Comparison of ENCODE assay signal across 17 cellular contexts in genomic region chr11:72840780-72841179, GRCh38. TPM values are rescaled to one million over a fixed set of nuclear protein-coding genes. Genes with fewer than 3 reads are reported as not detected.
DNase-seq lines count a peak whose midpoint lies in the region; ATAC-seq and TF ChIP-seq lines count a peak whose summit lies in the region.
"Had no signal": no experiment of that assay in that cellular context is flagged by ENCODE, and none has a peak within 500 bp of the region (broad histone marks: within the 10 kb centered on the region; RNA-seq: fewer than 3 reads in every experiment).

No MANE protein-coding gene starts in this region.

- CTCF ChIA-PET in IMR-90 (lab: Yijun Ruan, JAX): interaction anchor here (0.9 kb wide), 1 partner anchor 9 kb away, joined by 4 read pairs; no protein-coding TSS in a partner anchor

- H3K36me3 Mint-ChIP-seq in T-helper 2 cell treated with Interferon-gamma antibody and Interleukin-4, amounts not matched to agents 5 μg/mL and 100 μg/mL, for 36 hours (ENCODE audit: low read depth): peaks cover 34% of the 10 kb centered on the region
- H3K36me3 Mint-ChIP-seq in activated T-cell treated with anti-CD3 and anti-CD28 coated beads, Interleukin-2, amount 50 U/mL, for 4 hours (ENCODE audit: insufficient read depth): peaks cover 30% of the 10 kb centered on the region

- intact Hi-C loops in IMR-90 (cut with micrococcal nuclease): no loop called here

- H4K20me1 ChIP-seq in IMR-90 (ENCODE audit: insufficient read depth, low read length): no peaks in the 10 kb centered on the region

- H2AK9ac ChIP-seq in IMR-90 (replicated peaks; ENCODE audit: low read depth, low read length, poor library complexity): no peak overlapping the region

- TF ChIP-seq POLR2A in IMR-90 (IDR thresholded peaks at IDR 0.05; ENCODE audit: low read depth, low read length): no peak

- no peak for TF ChIP-seq CTCF in IMR-90 (conservative IDR thresholded peaks at IDR 0.05; ENCODE audit: low read depth, low read length)
- TF ChIP-seq CTCF in astrocyte of the cerebellum (IDR thresholded peaks at IDR 0.05; ENCODE audit: low read depth, low read length, missing control alignments): no peak

- WGBS in IMR-90 (ENCODE audit: extremely low coverage in 2 of 2, insufficient read length in 1 of 2), 2 experiments: no CpG with 5 or more reads among the region's 4 CpGs

- peaks cover 20% of the 10 kb centered on the region for H3K9me1 ChIP-seq in IMR-90 (ENCODE audit: insufficient read depth, low read length)

- H3K79me1 ChIP-seq in IMR-90 (ENCODE audit: low read depth in 1 of 2, low read length in 2 of 2): peaks cover 6 to 23% of the 10 kb centered on the region in 2 experiments; a peak in 3 of 4 replicates

- POLR2A ChIA-PET in IMR-90 (lab: Charles Lee; ENCODE audit: unreplicated experiment): no interaction called here

- no peak overlapping the region for H3K4me3 Mint-ChIP-seq in T-helper 2 cell treated with Interferon-gamma antibody and Interleukin-4, amounts not matched to agents 5 μg/mL and 100 μg/mL, for 36 hours
- no peak overlapping the region for H3K4me3 Mint-ChIP-seq in activated T-cell treated with anti-CD3 and anti-CD28 coated beads, Interleukin-2, amount 50 U/mL, for 4 hours
- H3K4me3 Mint-ChIP-seq: activated naive CD8-positive, alpha-beta T cell; CD14-positive monocyte had no signal

- peak overlapping the region; percentile 53; the same call in 1 of the 2 replicates for H2BK120ac ChIP-seq in IMR-90 (ENCODE audit: low read depth, low read length)

- 0 out of 2 replicates have a peak overlapping the region, but pooled peaks have one; percentile 27 for H4K91ac ChIP-seq in IMR-90 (ENCODE audit: insufficient read depth, low read depth, low read length)

- H3K4me2 ChIP-seq in IMR-90 (ENCODE audit: low read depth, low read length): no peak overlapping the region

- H3K9ac ChIP-seq in IMR-90 (ENCODE audit: low read depth, low read length): no peak overlapping the region
- H3K9ac ChIP-seq: parathyroid adenoma had no signal

- no peaks in the 10 kb centered on the region for H3K9me3 ChIP-seq in IMR-90 (ENCODE audit: control insufficient read depth, insufficient read depth, low read length)
- H3K9me3 ChIP-seq: heart right ventricle, MG63 had no signal

- 0 out of 2 replicates have a peak overlapping the region, but pooled peaks have one; percentile 6 for H3K18ac ChIP-seq in IMR-90 (ENCODE audit: low read depth, low read length)

- peaks cover 14% of the 10 kb centered on the region for H3K36me3 ChIP-seq in IMR-90 (ENCODE audit: control insufficient read depth, insufficient read depth, low read length)

- ATAC-seq in IMR-90 (ENCODE audit: low read depth): peak; percentile 69
- no peak for ATAC-seq in activated T-cell treated with anti-CD3 and anti-CD28 coated beads, Interleukin-2, amount 50 U/mL, for 4 hours
- no peak for ATAC-seq in GM19023 (IDR thresholded peaks at IDR 0.05; ENCODE audit: unreplicated experiment)
- ATAC-seq: heart right ventricle had no signal

- no peak overlapping the region for H3K56ac ChIP-seq in IMR-90 (ENCODE audit: extremely low read depth, insufficient read depth, low read length)

- BruUV-seq in IMR-90 (replicated peaks; lab: Mats Ljungman, UMichigan): no TSS peak

- no peak overlapping the region for H2BK15ac ChIP-seq in IMR-90 (ENCODE audit: low read depth, low read length)

- H4K5ac ChIP-seq in IMR-90 (ENCODE audit: low read depth, low read length): no peak overlapping the region

- peaks cover 14% of the 10 kb centered on the region for H3K4me1 ChIP-seq in IMR-90 (ENCODE audit: control insufficient read depth, insufficient read depth, low read length)
- H3K4me1 ChIP-seq: parathyroid adenoma had no signal

- peak overlapping the region; percentile 44; the same call in 1 of the 2 replicates for H3K27ac ChIP-seq in IMR-90 (ENCODE audit: insufficient read depth, low read length)
- H3K27ac ChIP-seq: parathyroid adenoma had no signal

- no peaks in the 10 kb centered on the region for H3K27me3 Mint-ChIP-seq in T-helper 2 cell treated with Interferon-gamma antibody and Interleukin-4, amounts not matched to agents 5 μg/mL and 100 μg/mL, for 36 hours (ENCODE audit: low read depth)
- no peaks in the 10 kb centered on the region for H3K27me3 Mint-ChIP-seq in activated T-cell treated with anti-CD3 and anti-CD28 coated beads, Interleukin-2, amount 50 U/mL, for 4 hours (ENCODE audit: low read depth)
- H3K27me3 Mint-ChIP-seq: activated naive CD8-positive, alpha-beta T cell had no signal

- H2BK20ac ChIP-seq in IMR-90 (ENCODE audit: low read depth, low read length): peak overlapping the region; percentile 50; the same call in 1 of the 2 replicates

- DNase-seq in AG08395 (ENCODE audit: low spot score): peak; percentile 69
- DNase-seq in IMR-90: peak; percentile 95
- peak; percentile 39 for DNase-seq in astrocyte of the cerebellum (ENCODE audit: low read depth)
- DNase-seq in hepatic stellate cell (ENCODE audit: low spot score): peak; percentile 55
- DNase-seq in T-helper 2 cell treated with Interferon-gamma antibody and Interleukin-4, amounts not matched to agents 5 μg/mL and 100 μg/mL, for 36 hours (ENCODE audit: low spot score): no peak
- DNase-seq in activated T-cell treated with anti-CD3 and anti-CD28 coated beads, Interleukin-2, amount 50 U/mL, for 4 hours: no peak
- no peak for DNase-seq in NCI-H526 treated with DMSO at 0.1 percent for 48 hours (lab: John Stamatoyannopoulos, UW)
- DNase-seq: dorsolateral prefrontal cortex; heart right ventricle; MG63; NCI-H446 treated with DMSO at 0.1 percent for 48 hours; stimulated activated CD4-positive, alpha-beta T cell treated with anti-CD3 and anti-CD28 coated beads, Interleukin-2, amount 100 ng/mL, for 24 hours; stimulated activated naive CD4-positive, alpha-beta T cell had no signal

- TF ChIP-seq RAD21 in IMR-90 (IDR thresholded peaks at IDR 0.05; ENCODE audit: low read length): no peak

- dilution Hi-C loops in IMR-90 (cut with HindIII; ENCODE audit: low sequenced_read_pairs, unreplicated experiment): no loop called here

- no peaks in the 10 kb centered on the region for H3K27me3 ChIP-seq in IMR-90 (ENCODE audit: control insufficient read depth, insufficient read depth, low read length)
- H3K27me3 ChIP-seq: dorsolateral prefrontal cortex, heart right ventricle, MG63 had no signal

- H3K23ac ChIP-seq in IMR-90 (ENCODE audit: low read depth, low read length): peak overlapping the region; percentile 19; the same call in 1 of the 2 replicates

- peak overlapping the region; percentile 74 for H2BK5ac ChIP-seq in IMR-90 (ENCODE audit: low read depth, low read length, poor library complexity, severe bottlenecking)

- H3K9me3 Mint-ChIP-seq in T-helper 2 cell treated with Interferon-gamma antibody and Interleukin-4, amounts not matched to agents 5 μg/mL and 100 μg/mL, for 36 hours: no peaks in the 10 kb centered on the region
- H3K9me3 Mint-ChIP-seq in activated T-cell treated with anti-CD3 and anti-CD28 coated beads, Interleukin-2, amount 50 U/mL, for 4 hours: no peaks in the 10 kb centered on the region
- H3K9me3 Mint-ChIP-seq: CD14-positive monocyte had no signal

- no peak overlapping the region for H3K4me3 ChIP-seq in IMR-90 (ENCODE audit: insufficient read depth, low read depth, low read length)
- H3K4me3 ChIP-seq in astrocyte of the cerebellum (ENCODE audit: low read depth, low read length): no peak overlapping the region
- H3K4me3 ChIP-seq: dorsolateral prefrontal cortex, heart right ventricle, MG63 had no signal

- H2AFZ ChIP-seq in IMR-90 (replicated peaks; ENCODE audit: low read length, poor library complexity): no peak overlapping the region
- H2AFZ ChIP-seq: parathyroid adenoma had no signal

- peaks cover 21% of the 10 kb centered on the region for H3K4me1 Mint-ChIP-seq in T-helper 2 cell treated with Interferon-gamma antibody and Interleukin-4, amounts not matched to agents 5 μg/mL and 100 μg/mL, for 36 hours (ENCODE audit: low read depth)
- H3K4me1 Mint-ChIP-seq in activated T-cell treated with anti-CD3 and anti-CD28 coated beads, Interleukin-2, amount 50 U/mL, for 4 hours (ENCODE audit: low read depth): peaks cover 3% of the 10 kb centered on the region

- peak overlapping the region; percentile 67; the same call in 1 of the 2 replicates for H2AK5ac ChIP-seq in IMR-90 (ENCODE audit: low read depth, low read length)

- peak overlapping the region in 1 of 2 experiments; percentile 55; a peak in 2 of 4 replicates for H4K8ac ChIP-seq in IMR-90 (ENCODE audit: low read depth in 2 of 2, low read length in 2 of 2)

- peak overlapping the region; percentile 73 for H3K4ac ChIP-seq in IMR-90 (ENCODE audit: low read depth, low read length)

- in situ Hi-C loops in IMR-90 (cut with MboI; ENCODE audit: low sequenced_read_pairs) (no loop called here), astrocyte of the cerebellum (cut with HindIII; ENCODE audit: low sequenced_read_pairs) (no loop called here)

- no peak overlapping the region for H3K27ac Mint-ChIP-seq in T-helper 2 cell treated with Interferon-gamma antibody and Interleukin-4, amounts not matched to agents 5 μg/mL and 100 μg/mL, for 36 hours
- H3K27ac Mint-ChIP-seq: activated naive CD8-positive, alpha-beta T cell had no signal

- H3K14ac ChIP-seq in IMR-90 (replicated peaks; ENCODE audit: low read depth, low read length): 0 out of 2 replicates have a peak overlapping the region, but pooled peaks have one; percentile 32

TF ChIP-seq in IMR-90, 13 proteins besides CTCF, POLR2A, EP300 and RAD21 (continues in another document):
- TF ChIP-seq MAFK (IDR thresholded peaks at IDR 0.05; ENCODE audit: low read depth, low read length) (peak; percentile 83), USF2 (IDR thresholded peaks at IDR 0.05; ENCODE audit: low read depth, low read length) (no peak), SMC3 (IDR thresholded peaks at IDR 0.05; ENCODE audit: low read depth, low read length) (0 out of 2 replicates have a peak, but pooled peaks have one; percentile 14)

RNA-seq across cellular contexts. Expression of gene ATG16L2, which starts 26.6 kb away (rescaled TPM):
- 1.3 and 1.4 TPM in 2 replicates for total RNA-seq in IMR-90 (2012; rRNA removed)
- 12.2 and 12.7 TPM in 2 replicates for polyA plus RNA-seq in IMR-90 (2012; rRNA removed)
- polyA plus RNA-seq in IMR-90 (2012; cell fraction: cytosol; rRNA removed): 2.9 and 5.8 TPM in 2 replicates
- 186 and 227 TPM in 2 replicates for polyA plus RNA-seq in IMR-90 (2012; cell fraction: nucleus; rRNA removed; ENCODE audit: low replicate concordance)
- 10 to 100 TPM; 23.8 to 28.9 (median 26.0) TPM for total RNA-seq in activated T-cell treated with anti-CD3 and anti-CD28 coated beads, Interleukin-2, amount 50 U/mL, for 4 hours

RNA-seq across cellular contexts. Expression of gene STARD10, which starts 46.9 kb away (rescaled TPM):
- 22.2 and 23.8 TPM in 2 replicates for total RNA-seq in IMR-90 (2012; rRNA removed)
- 32.9 and 37.4 TPM in 2 replicates for polyA plus RNA-seq in IMR-90 (2012; rRNA removed)
- polyA plus RNA-seq in IMR-90 (2012; cell fraction: cytosol; rRNA removed): 51.8 and 54.8 TPM in 2 replicates
- polyA plus RNA-seq in IMR-90 (2012; cell fraction: nucleus; rRNA removed; ENCODE audit: low replicate concordance): 18.7 and 29.9 TPM in 2 replicates
- total RNA-seq in activated T-cell treated with anti-CD3 and anti-CD28 coated beads, Interleukin-2, amount 50 U/mL, for 4 hours: 10 to 100 TPM in 2 of 3 donors, 1 to 10 TPM in 1; 9.4 to 13.8 (median 13.0) TPM

Comparison
In these comparisons a context has a peak if more than half of its experiments do, and no peak if none do; other contexts are left out.
1. DNase-seq: peak in AG08395 (single experiment), IMR-90 (single experiment), astrocyte of the cerebellum (single experiment) and hepatic stellate cell (single experiment); none in T-helper 2 cell treated with Interferon-gamma antibody and Interleukin-4, amounts not matched to agents 5 μg/mL and 100 μg/mL, for 36 hours (single experiment), activated T-cell treated with anti-CD3 and anti-CD28 coated beads, Interleukin-2, amount 50 U/mL, for 4 hours (single experiment) and NCI-H526 treated with DMSO at 0.1 percent for 48 hours (single experiment).
2. RNA of gene ATG16L2, which starts 26.6 kb away (total RNA-seq): 23.8 to 28.9 TPM in activated T-cell treated with anti-CD3 and anti-CD28 coated beads, Interleukin-2, amount 50 U/mL, for 4 hours; 1.3 to 1.4 TPM in IMR-90; every median in the first group is over 10 times any median in the second.